14 cellular contexts compared by ENCODE assay signal in the genomic region with DNA sequence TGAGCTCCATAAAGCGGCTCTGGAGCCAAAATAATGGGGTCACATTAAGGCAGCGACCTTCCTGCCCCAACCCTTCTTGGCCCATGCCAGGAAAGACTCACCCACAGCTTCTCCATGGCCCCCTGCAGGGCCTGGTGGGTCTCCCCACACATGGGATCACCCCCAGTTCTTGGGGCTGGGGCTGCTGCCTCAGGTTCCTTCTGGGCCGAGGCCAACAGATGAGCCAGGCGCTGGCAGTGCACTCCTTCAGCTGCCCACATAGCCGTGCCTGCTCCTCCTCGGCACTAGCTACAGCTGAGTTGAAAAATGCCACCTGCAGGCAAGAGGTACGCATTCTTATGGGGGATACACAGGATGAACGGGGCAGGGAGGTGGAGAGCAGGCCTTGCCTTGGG. TPM values are rescaled to one million over a fixed set of nuclear protein-coding genes. Genes with fewer than 3 reads are reported as not detected.
A peak's percentile ranks its signal among the peaks of the same experiment; 100 is the strongest.
DNase-seq lines count a peak whose midpoint lies in the region; ATAC-seq, FAIRE-seq and TF ChIP-seq lines count a peak whose summit lies in the region.
"Had no signal": no experiment of that assay in that cellular context is flagged by ENCODE, and none has a peak within 500 bp of the region (broad histone marks: within the 10 kb centered on the region; RNA-seq: fewer than 3 reads in every experiment).

No MANE protein-coding gene starts in this region.

- H3K23me2 ChIP-seq in H1 (ENCODE audit: low read depth, low read length), result no peaks in the 10 kb centered on the region

- H3K9ac ChIP-seq in H1 (replicated peaks in 1 of 4; ENCODE audit: extremely low read depth in 1 of 4, low read depth in 3 of 4, low read length in 3 of 4) (no peak overlapping the region), HepG2 (ENCODE audit: insufficient read depth, low read depth, low read length) (no peak overlapping the region)
- H3K9ac ChIP-seq: BLaER1 treated with 17β-estradiol and CSF1 and Interleukin-3, amounts not matched to agents 10 nM and 100 nM had no signal

- POLR2A ChIA-PET in activated CD4-positive, alpha-beta T cell treated with anti-CD3 and anti-CD28 coated beads, Interleukin-2, amount 10 ng/mL, durations not matched to agents 7 days and 5 days (lab: Charles Lee), result no interaction called here
- POLR2A ChIA-PET in H1 (lab: Charles Lee; ENCODE audit: partially characterized antibody), result interaction anchor here (1.0 to 1.2 kb wide), 4 partner anchors 11 to 45 kb away, joined by 3 to 5 read pairs (median 4); no protein-coding TSS in a partner anchor
- POLR2A ChIA-PET in HepG2 (lab: Yijun Ruan, JAX), result no interaction called here

- no TSS peak for BruUV-seq in HepG2 (replicated peaks; lab: Mats Ljungman, UMichigan)

- no peak overlapping the region for H2AFZ ChIP-seq in H1 (ENCODE audit: low read length)
- no peak overlapping the region for H2AFZ ChIP-seq in HepG2 (ENCODE audit: low read length)

- H2BK5ac ChIP-seq in H1 (ENCODE audit: low read depth, low read length), result 0 out of 2 replicates have a peak overlapping the region, but pooled peaks have one; percentile 24

- H3K23ac ChIP-seq in H1 (ENCODE audit: insufficient read length), result no peak overlapping the region

- H3K14ac ChIP-seq in H1 (ENCODE audit: insufficient read length), result no peak overlapping the region

- no peak for TF ChIP-seq CTCF in H1 (IDR thresholded peaks at IDR 0.05; ENCODE audit: control extremely low read depth in 1 of 3, insufficient read depth in 1 of 3, low read depth in 1 of 3, low read length in 3 of 3)
- TF ChIP-seq CTCF in HepG2 (CRISPR knock-in tag; IDR thresholded peaks at IDR 0.05), result no peak

- H3K18ac ChIP-seq in H1 (ENCODE audit: extremely low read depth, low read length), result no peak overlapping the region; the same call in none of the 2 replicates

- H3K27ac Mint-ChIP-seq in activated CD4-positive, alpha-beta T cell treated with anti-CD3 and anti-CD28 coated beads, Interleukin-2, amount 10 ng/mL, durations not matched to agents 7 days and 5 days, result peak overlapping the region; percentile 42
- H3K27ac Mint-ChIP-seq in stimulated activated naive CD8-positive, alpha-beta T cell treated with anti-CD3 and anti-CD28 coated beads, Interleukin-15, amount 100 ng/mL, for 72 hours, result peak overlapping the region; percentile 70 to 86
- H3K27ac Mint-ChIP-seq: CD8-positive, alpha-beta T cell had no signal

- H3K4me2 ChIP-seq in H1 (ENCODE audit: insufficient read depth in 1 of 2, low read depth in 2 of 2, low read length in 2 of 2), result no peak overlapping the region
- no peak overlapping the region for H3K4me2 ChIP-seq in HepG2 (ENCODE audit: low read depth, low read length)

- H2BK120ac ChIP-seq in H1 (replicated peaks; ENCODE audit: low read depth, low read length), result no peak overlapping the region

- H4K8ac ChIP-seq in H1 (ENCODE audit: extremely low read depth, insufficient read depth, low read length), result no peak overlapping the region

- H3K4me1 ChIP-seq in H1 (replicated peaks in 1 of 4; ENCODE audit: control insufficient read depth in 3 of 4, insufficient read depth in 4 of 4, low read length in 3 of 4) (peaks cover 1 to 13% (median 6%) of the 10 kb centered on the region in 4 experiments; a peak in 6 of 7 replicates), HepG2 (ENCODE audit: insufficient read depth, low read length) (0 out of 2 replicates have a peak, but pooled peaks cover 4% of the 10 kb centered on the region)

- TF ChIP-seq POLR2A in H1 (IDR thresholded peaks at IDR 0.05; ENCODE audit: control extremely low read depth in 1 of 2, low read depth in 2 of 2, low read length in 2 of 2) (no peak), HepG2 (IDR thresholded peaks at IDR 0.05; ENCODE audit: insufficient read depth in 1 of 2, low read depth in 2 of 2, low read length in 2 of 2) (no peak)

- ATAC-seq in stimulated activated naive CD8-positive, alpha-beta T cell treated with anti-CD3 and anti-CD28 coated beads, Interleukin-15, amount 100 ng/mL, for 72 hours, result no peak
- ATAC-seq in stimulated activated naive CD8-positive, alpha-beta T cell treated with anti-CD3 and anti-CD28 coated beads, Interleukin-15, Interleukin-2, amounts not matched to agents 100 U/mL and 50 U/mL, for 24 hours, result no peak
- no peak for ATAC-seq in HG03521 (IDR thresholded peaks at IDR 0.05; ENCODE audit: unreplicated experiment)
- ATAC-seq in GM21528 (IDR thresholded peaks at IDR 0.05; ENCODE audit: low FRiP score, unreplicated experiment), result no peak
- ATAC-seq in HepG2, result no peak
- ATAC-seq: CD8-positive, alpha-beta T cell had no signal

- TF ChIP-seq RAD21 in H1 (IDR thresholded peaks at IDR 0.05 in 1 of 2, conservative IDR thresholded peaks at IDR 0.05 in 1 of 2; ENCODE audit: low read depth in 2 of 2, low read length in 2 of 2), result no peak
- TF ChIP-seq RAD21 in HepG2 (CRISPR knock-in tag; IDR thresholded peaks at IDR 0.05), result no peak

- H3K9me3 ChIP-seq in H1 (ENCODE audit: insufficient read depth in 2 of 2, low read depth in 1 of 2, low read length in 1 of 2) (peaks cover 7 to 8% of the 10 kb centered on the region in 2 experiments; a peak in 3 of 4 replicates), HepG2 (ENCODE audit: low read length) (peaks cover 4% of the 10 kb centered on the region; the same call in 1 of the 2 replicates)

- no peak overlapping the region for H3K56ac ChIP-seq in H1 (replicated peaks; ENCODE audit: insufficient read length, low read depth, low read length)

- H3K27me3 ChIP-seq in H1 (replicated peaks in 1 of 4; ENCODE audit: control insufficient read depth in 3 of 4, extremely low read depth in 1 of 4, insufficient read depth in 3 of 4, low read length in 3 of 4) (no peaks in the 10 kb centered on the region), HepG2 (ENCODE audit: control insufficient read depth in 1 of 2, insufficient read depth in 2 of 2, low read length in 2 of 2) (no peaks in the 10 kb centered on the region)
- H3K27me3 ChIP-seq: BLaER1 treated with 17β-estradiol and CSF1 and Interleukin-3, amounts not matched to agents 10 nM and 100 nM had no signal

- H2AK5ac ChIP-seq in H1 (ENCODE audit: low read depth, low read length), result no peak overlapping the region

- H3K36me3 ChIP-seq in H1 (ENCODE audit: control insufficient read depth in 2 of 4, insufficient read depth in 4 of 4, low read length in 3 of 4) (no peaks in the 10 kb centered on the region; a peak in 1 of 8 replicates), HepG2 (replicated peaks in 1 of 2; ENCODE audit: control insufficient read depth in 1 of 2, insufficient read depth in 2 of 2, low read length in 2 of 2) (no peaks in the 10 kb centered on the region)

- no peak for TF ChIP-seq EP300 in H1 (IDR thresholded peaks at IDR 0.05; ENCODE audit: borderline replicate concordance in 1 of 2, low read depth in 2 of 2, low read length in 2 of 2)
- no peak for TF ChIP-seq EP300 in HepG2 (IDR thresholded peaks at IDR 0.05; ENCODE audit: low read depth in 2 of 2, low read length in 2 of 2)
- TF ChIP-seq EP300 in HepG2 (CRISPR knock-in tag; IDR thresholded peaks at IDR 0.05; ENCODE audit: borderline replicate concordance), result no peak

- no peaks in the 10 kb centered on the region for H3K27me3 Mint-ChIP-seq in activated CD4-positive, alpha-beta T cell treated with anti-CD3 and anti-CD28 coated beads, Interleukin-2, amount 10 ng/mL, durations not matched to agents 7 days and 5 days
- no peaks in the 10 kb centered on the region for H3K27me3 Mint-ChIP-seq in stimulated activated naive CD8-positive, alpha-beta T cell treated with anti-CD3 and anti-CD28 coated beads, Interleukin-15, amount 100 ng/mL, for 72 hours

- in situ Hi-C loops in HepG2 (cut with HindIII; ENCODE audit: extremely low pct_ligation_motif_present, low pct_unique_long_range_greater_than_20kb), result no loop called here

- H3K27ac ChIP-seq in H1 (ENCODE audit: low read depth, low read length), result no peak overlapping the region
- no peak overlapping the region for H3K27ac ChIP-seq in HepG2 (ENCODE audit: extremely low read length, insufficient read depth, low read length)
- H3K27ac ChIP-seq: BLaER1 treated with 17β-estradiol and CSF1 and Interleukin-3, amounts not matched to agents 10 nM and 100 nM had no signal

- no peaks in the 10 kb centered on the region for H3K9me3 Mint-ChIP-seq in activated CD4-positive, alpha-beta T cell treated with anti-CD3 and anti-CD28 coated beads, Interleukin-2, amount 10 ng/mL, durations not matched to agents 7 days and 5 days
- no peaks in the 10 kb centered on the region for H3K9me3 Mint-ChIP-seq in stimulated activated naive CD8-positive, alpha-beta T cell treated with anti-CD3 and anti-CD28 coated beads, Interleukin-15, amount 100 ng/mL, for 72 hours
- H3K9me3 Mint-ChIP-seq: CD8-positive, alpha-beta T cell had no signal

- H3K4me3 ChIP-seq in H1 (ENCODE audit: extremely low read depth in 1 of 4, insufficient read depth in 2 of 4, low read depth in 3 of 4, low read length in 4 of 4) (no peak overlapping the region), HepG2 (replicated peaks in 1 of 3; ENCODE audit: insufficient read depth in 1 of 3, low read depth in 2 of 3, low read length in 3 of 3) (no peak overlapping the region)
- H3K4me3 ChIP-seq: BLaER1 treated with 17β-estradiol and CSF1 and Interleukin-3, amounts not matched to agents 10 nM and 100 nM had no signal

- H3K79me2 ChIP-seq in H1 (ENCODE audit: control insufficient read depth in 1 of 2, insufficient read depth in 2 of 2, low read length in 2 of 2) (no peaks in the 10 kb centered on the region), HepG2 (ENCODE audit: insufficient read depth, low read length) (no peaks in the 10 kb centered on the region)

- H4K91ac ChIP-seq in H1 (replicated peaks; ENCODE audit: insufficient read length, low read length), result no peak overlapping the region

- H2BK15ac ChIP-seq in H1 (ENCODE audit: low read length), result peak overlapping the region; percentile 61; the same call in 1 of the 2 replicates

- H4K20me1 ChIP-seq in H1 (replicated peaks in 1 of 2; ENCODE audit: control insufficient read depth in 1 of 2, insufficient read depth in 2 of 2, low read length in 2 of 2) (no peaks in the 10 kb centered on the region), HepG2 (ENCODE audit: insufficient read depth, low read length) (no peaks in the 10 kb centered on the region)
- H4K20me1 ChIP-seq: BLaER1 treated with 17β-estradiol and CSF1 and Interleukin-3, amounts not matched to agents 10 nM and 100 nM had no signal

- intact Hi-C loops in HepG2 (cut with micrococcal nuclease; ENCODE audit: unreplicated experiment), result no loop called here

- H3K4me1 Mint-ChIP-seq in activated CD4-positive, alpha-beta T cell treated with anti-CD3 and anti-CD28 coated beads, Interleukin-2, amount 10 ng/mL, durations not matched to agents 7 days and 5 days, result peaks cover 5% of the 10 kb centered on the region
- peaks cover 11% of the 10 kb centered on the region for H3K4me1 Mint-ChIP-seq in stimulated activated naive CD8-positive, alpha-beta T cell treated with anti-CD3 and anti-CD28 coated beads, Interleukin-15, amount 100 ng/mL, for 72 hours

- no peak overlapping the region for H4K5ac ChIP-seq in H1 (ENCODE audit: insufficient read length, low read depth, low read length)

- 0 out of 2 replicates have a peak overlapping the region, but pooled peaks have one; percentile 68 for H2BK12ac ChIP-seq in H1 (ENCODE audit: low read depth, low read length)

- H3K4me3 Mint-ChIP-seq in activated CD4-positive, alpha-beta T cell treated with anti-CD3 and anti-CD28 coated beads, Interleukin-2, amount 10 ng/mL, durations not matched to agents 7 days and 5 days, result no peak overlapping the region
- no peak overlapping the region for H3K4me3 Mint-ChIP-seq in stimulated activated naive CD8-positive, alpha-beta T cell treated with anti-CD3 and anti-CD28 coated beads, Interleukin-15, amount 100 ng/mL, for 72 hours
- H3K4me3 Mint-ChIP-seq: CD8-positive, alpha-beta T cell had no signal

- peaks cover 3% of the 10 kb centered on the region for H3K36me3 Mint-ChIP-seq in activated CD4-positive, alpha-beta T cell treated with anti-CD3 and anti-CD28 coated beads, Interleukin-2, amount 10 ng/mL, durations not matched to agents 7 days and 5 days (ENCODE audit: low read depth)
- H3K36me3 Mint-ChIP-seq: CD8-positive, alpha-beta T cell had no signal

- no peak overlapping the region for H3K4ac ChIP-seq in H1 (replicated peaks; ENCODE audit: insufficient read length, low read depth, low read length)

- 94% methylated on average over 8 of the region's 8 CpGs; no CpG with 5 or more reads in 1 of the 2 experiments for WGBS in H1 (ENCODE audit: extremely low coverage in 1 of 2, insufficient coverage in 1 of 2, insufficient read length in 1 of 2, insufficient replicate concordance in 2 of 2, low coverage in 1 of 2, low lambda C conversion rate in 2 of 2, missing lambda C conversion rate in 1 of 2), 2 experiments
- 94% methylated on average over 4 of the region's 8 CpGs for WGBS in HepG2 (ENCODE audit: low lambda C conversion rate)

- no peak for FAIRE-seq in H1 (lab: Jason Lieb, UNC)
- FAIRE-seq in HepG2 (lab: Jason Lieb, UNC), result no peak
- FAIRE-seq: H54 had no signal

- no peak for DNase-seq in activated CD4-positive, alpha-beta T cell treated with anti-CD3 and anti-CD28 coated beads, Interleukin-2, amount 10 ng/mL, durations not matched to agents 7 days and 5 days
- no peak for DNase-seq in activated CD4-positive, alpha-beta T cell treated with anti-CD3 and anti-CD28 coated beads, Interleukin-2, amount 50 U/mL, for 1 hour
- no peak for DNase-seq in stimulated activated naive CD8-positive, alpha-beta T cell treated with anti-CD3 and anti-CD28 coated beads, Interleukin-15, amount 100 ng/mL, for 72 hours
- DNase-seq in stimulated activated naive CD8-positive, alpha-beta T cell treated with anti-CD3 and anti-CD28 coated beads, Interleukin-15, Interleukin-2, amounts not matched to agents 100 U/mL and 50 U/mL, for 24 hours, result no peak
- DNase-seq in H1 (ENCODE audit: low read depth in 1 of 2, low spot score in 2 of 2) (no peak), HepG2 (ENCODE audit: low spot score) (no peak)
- DNase-seq: 8988T; Calu3; CD8-positive, alpha-beta T cell; GF-D8 had no signal

- CTCF ChIA-PET in activated CD4-positive, alpha-beta T cell treated with anti-CD3 and anti-CD28 coated beads, Interleukin-2, amount 10 ng/mL, durations not matched to agents 7 days and 5 days (lab: Charles Lee), result interaction anchor here (0.6 to 1.7 kb wide), 3 partner anchors 8 to 268 kb away, joined by 3 to 4 read pairs (median 3); no protein-coding TSS in a partner anchor
- CTCF ChIA-PET in H1 (lab: Charles Lee; ENCODE audit: partially characterized antibody), result interaction anchor here (0.6 to 2.3 kb wide), 3 partner anchors 11 to 404 kb away, joined by 3 to 6 read pairs (median 5); no protein-coding TSS in a partner anchor
- CTCF ChIA-PET in HepG2 (lab: Yijun Ruan, JAX; ENCODE audit: low intra/inter-chr PET ratio, low total read pairs), result no interaction called here

- H3K79me1 ChIP-seq in H1 (ENCODE audit: low read depth, low read length), result no peaks in the 10 kb centered on the region

- no peak overlapping the region for H2BK20ac ChIP-seq in H1 (ENCODE audit: low read length)

RNA-seq across cellular contexts. Expression of gene BLTP3B, which starts 14.8 kb away (rescaled TPM):
- total RNA-seq in activated CD4-positive, alpha-beta T cell treated with anti-CD3 and anti-CD28 coated beads, Interleukin-2, amount 10 ng/mL, durations not matched to agents 7 days and 5 days, result 10 to 100 TPM; 18.0 to 19.8 TPM
- 24.4 and 28.6 TPM in 2 replicates for total RNA-seq in H1 (2021; fragmentation: NEBNext Ultra II Directional; extraction: Animal tissue kit (Norgen Biotek cat#: 25700))
- 5.7 and 7.0 TPM in 2 replicates for polyA plus RNA-seq in H1 (2011; rRNA removed)
- 11.3 TPM for polyA plus RNA-seq in H1 (2011; cell fraction: cytosol; rRNA removed)
- 6.7 TPM for polyA plus RNA-seq in H1 (2011; cell fraction: nucleus; rRNA removed)
- polyA plus RNA-seq in H1 (2012, experiment 1 of 2), result 6.6 to 14.0 TPM (median 8.0 TPM) in 4 replicates
- 0.93 TPM for polyA plus RNA-seq in H1 (2012, experiment 2 of 2)
- polyA plus RNA-seq in H1 (2013, experiment 1 of 2), result 12.1 TPM
- polyA plus RNA-seq in H1 (2013, experiment 2 of 2), result 11.6 TPM
- 38.0 and 67.7 TPM in 2 replicates for polyA minus RNA-seq in H1 (2011; rRNA and poly(A)+ RNA removed)
- polyA minus RNA-seq in H1 (2011; cell fraction: cytosol; rRNA and poly(A)+ RNA removed), result 33.0 TPM
- polyA minus RNA-seq in H1 (2011; cell fraction: nucleus; rRNA and poly(A)+ RNA removed), result 54.7 TPM
- total RNA-seq in HepG2 (2016; rRNA removed; fragmentation: Illumina TruSeq; extraction: Trizol), result 24.4 and 35.3 TPM in 2 replicates
- 6.4 and 8.3 TPM in 2 replicates for total RNA-seq in HepG2 (2016; cell fraction: cytosol; rRNA removed; fragmentation: Illumina TruSeq; extraction: Trizol; ENCODE audit: low read depth)
- total RNA-seq in HepG2 (2016; cell fraction: insoluble cytoplasmic fraction; rRNA removed; fragmentation: Illumina TruSeq; extraction: Trizol), result 24.0 and 39.1 TPM in 2 replicates
- total RNA-seq in HepG2 (2016; cell fraction: membrane; rRNA removed; fragmentation: Illumina TruSeq; extraction: Trizol), result 17.5 and 20.1 TPM in 2 replicates
- total RNA-seq in HepG2 (2016; cell fraction: nucleus; rRNA removed; fragmentation: Illumina TruSeq; extraction: Trizol), result 25.8 and 34.2 TPM in 2 replicates
- polyA plus RNA-seq in HepG2 (2011; rRNA removed), result 10.8 and 15.6 TPM in 2 replicates
- polyA plus RNA-seq in HepG2 (2011; cell fraction: cytosol; rRNA removed), result 5.5 and 9.7 TPM in 2 replicates
- 3.1 and 4.8 TPM in 2 replicates for polyA plus RNA-seq in HepG2 (2011; cell fraction: nucleus; rRNA removed)
- polyA plus RNA-seq in HepG2 (2012), result 8.8 and 14.0 TPM in 2 replicates
- polyA plus RNA-seq in HepG2 (2016; cell fraction: cytosol; fragmentation: Illumina TruSeq; extraction: Trizol; ENCODE audit: low read depth), result 2.1 and 2.2 TPM in 2 replicates
- 20.4 and 22.1 TPM in 2 replicates for polyA plus RNA-seq in HepG2 (2016; cell fraction: insoluble cytoplasmic fraction; fragmentation: Illumina TruSeq; extraction: Trizol; ENCODE audit: low read depth)
- 6.4 and 7.6 TPM in 2 replicates for polyA plus RNA-seq in HepG2 (2016; cell fraction: membrane; fragmentation: Illumina TruSeq; extraction: Trizol; ENCODE audit: low read depth)
- polyA plus RNA-seq in HepG2 (2016; cell fraction: nucleus; fragmentation: Illumina TruSeq; extraction: Trizol; ENCODE audit: insufficient read depth, low read depth), result 12.8 and 14.3 TPM in 2 replicates
- polyA minus RNA-seq in HepG2 (2011; rRNA and poly(A)+ RNA removed; ENCODE audit: low replicate concordance), result 7.8 and 20.8 TPM in 2 replicates
- polyA minus RNA-seq in HepG2 (2011; cell fraction: cytosol; rRNA and poly(A)+ RNA removed), result 21.3 and 23.3 TPM in 2 replicates
- polyA minus RNA-seq in HepG2 (2011; cell fraction: nucleus; rRNA and poly(A)+ RNA removed), result 37.6 and 42.9 TPM in 2 replicates

RNA-seq across cellular contexts. Expression of gene ACTR6, which starts 43.2 kb away (rescaled TPM):
- 10 to 100 TPM; 27.6 to 33.8 TPM for total RNA-seq in activated CD4-positive, alpha-beta T cell treated with anti-CD3 and anti-CD28 coated beads, Interleukin-2, amount 10 ng/mL, durations not matched to agents 7 days and 5 days
- total RNA-seq in H1 (2021; fragmentation: NEBNext Ultra II Directional; extraction: Animal tissue kit (Norgen Biotek cat#: 25700)), result 36.8 and 38.1 TPM in 2 replicates
- polyA plus RNA-seq in H1 (2011; rRNA removed) (4.8 and 10.2 TPM in 2 replicates), HepG2 (2011; rRNA removed) (7.6 and 12.9 TPM in 2 replicates)
- 14.8 TPM for polyA plus RNA-seq in H1 (2011; cell fraction: cytosol; rRNA removed)
- 4.4 TPM for polyA plus RNA-seq in H1 (2011; cell fraction: nucleus; rRNA removed)
- 16.4 to 23.2 TPM (median 20.9 TPM) in 4 replicates for polyA plus RNA-seq in H1 (2012, experiment 1 of 2)
- 5.7 TPM for polyA plus RNA-seq in H1 (2012, experiment 2 of 2)
- 19.2 TPM for polyA plus RNA-seq in H1 (2013, experiment 1 of 2)
- polyA plus RNA-seq in H1 (2013, experiment 2 of 2), result 18.7 TPM
- polyA minus RNA-seq in H1 (2011; rRNA and poly(A)+ RNA removed), result 8.6 and 13.6 TPM in 2 replicates
- 9.8 TPM for polyA minus RNA-seq in H1 (2011; cell fraction: cytosol; rRNA and poly(A)+ RNA removed)
- 19.8 TPM for polyA minus RNA-seq in H1 (2011; cell fraction: nucleus; rRNA and poly(A)+ RNA removed)
- total RNA-seq in HepG2 (2016; rRNA removed; fragmentation: Illumina TruSeq; extraction: Trizol), result 22.4 and 37.8 TPM in 2 replicates
- 2.9 and 3.8 TPM in 2 replicates for total RNA-seq in HepG2 (2016; cell fraction: cytosol; rRNA removed; fragmentation: Illumina TruSeq; extraction: Trizol; ENCODE audit: low read depth)
- total RNA-seq in HepG2 (2016; cell fraction: insoluble cytoplasmic fraction; rRNA removed; fragmentation: Illumina TruSeq; extraction: Trizol), result 24.5 and 40.5 TPM in 2 replicates
- total RNA-seq in HepG2 (2016; cell fraction: membrane; rRNA removed; fragmentation: Illumina TruSeq; extraction: Trizol), result 4.5 and 7.5 TPM in 2 replicates
- 15.4 and 16.8 TPM in 2 replicates for total RNA-seq in HepG2 (2016; cell fraction: nucleus; rRNA removed; fragmentation: Illumina TruSeq; extraction: Trizol)
- 8.2 and 8.8 TPM in 2 replicates for polyA plus RNA-seq in HepG2 (2011; cell fraction: cytosol; rRNA removed)
- 7.1 and 8.9 TPM in 2 replicates for polyA plus RNA-seq in HepG2 (2011; cell fraction: nucleus; rRNA removed)
- 11.1 and 26.5 TPM in 2 replicates for polyA plus RNA-seq in HepG2 (2012)
- 1.9 and 2.1 TPM in 2 replicates for polyA plus RNA-seq in HepG2 (2016; cell fraction: cytosol; fragmentation: Illumina TruSeq; extraction: Trizol; ENCODE audit: low read depth)
- polyA plus RNA-seq in HepG2 (2016; cell fraction: insoluble cytoplasmic fraction; fragmentation: Illumina TruSeq; extraction: Trizol; ENCODE audit: low read depth), result 27.7 and 30.4 TPM in 2 replicates
- 3.2 and 3.7 TPM in 2 replicates for polyA plus RNA-seq in HepG2 (2016; cell fraction: membrane; fragmentation: Illumina TruSeq; extraction: Trizol; ENCODE audit: low read depth)
- polyA plus RNA-seq in HepG2 (2016; cell fraction: nucleus; fragmentation: Illumina TruSeq; extraction: Trizol; ENCODE audit: insufficient read depth, low read depth), result 13.9 and 18.1 TPM in 2 replicates
- polyA minus RNA-seq in HepG2 (2011; rRNA and poly(A)+ RNA removed; ENCODE audit: low replicate concordance), result 1.8 and 6.6 TPM in 2 replicates
- 4.1 and 7.1 TPM in 2 replicates for polyA minus RNA-seq in HepG2 (2011; cell fraction: cytosol; rRNA and poly(A)+ RNA removed)
- 18.9 and 28.3 TPM in 2 replicates for polyA minus RNA-seq in HepG2 (2011; cell fraction: nucleus; rRNA and poly(A)+ RNA removed)
